Comparison of ENCODE assay signal across 15 cellular contexts in genomic region chr4:7652451-7652871, GRCh38.
DNase-seq lines count a peak whose midpoint lies in the region; ATAC-seq, FAIRE-seq and TF ChIP-seq lines count a peak whose summit lies in the region.
"Had no signal": no experiment of that assay in that cellular context is flagged by ENCODE, and none has a peak within 500 bp of the region (broad histone marks: within the 10 kb centered on the region; RNA-seq: fewer than 3 reads in every experiment).

No MANE protein-coding gene starts in this region.

- no peak for TF ChIP-seq POLR2A in heart left ventricle (IDR thresholded peaks at IDR 0.05)
- TF ChIP-seq POLR2A in HepG2 (IDR thresholded peaks at IDR 0.05; ENCODE audit: insufficient read depth in 1 of 2, low read depth in 2 of 2, low read length in 2 of 2): no peak
- no peak for TF ChIP-seq POLR2A in vagina (IDR thresholded peaks at IDR 0.05)

- peaks cover 0 to 59% (median 0%) of the 10 kb centered on the region in 12 donors for H3K4me1 ChIP-seq in heart left ventricle
- peaks cover 34% of the 10 kb centered on the region for H3K4me1 ChIP-seq in HepG2 (ENCODE audit: insufficient read depth, low read length)
- peaks cover 3 to 13% of the 10 kb centered on the region in 2 donors for H3K4me1 ChIP-seq in thoracic aorta (ENCODE audit: control insufficient read depth in 1 of 2, low read depth in 2 of 2)
- peaks cover 35% of the 10 kb centered on the region for H3K4me1 ChIP-seq in vagina
- H3K4me1 ChIP-seq: body of pancreas had no signal

- no peak overlapping the region for H3K9ac ChIP-seq in HepG2 (ENCODE audit: insufficient read depth, low read depth, low read length)

- no peaks in the 10 kb centered on the region for H4K20me1 ChIP-seq in HepG2 (ENCODE audit: insufficient read depth, low read length)

- intact Hi-C loops in Right ventricle myocardium superior (cut with DNase I) (no loop called here), heart left ventricle (cut with DNase I) (no loop called here), HepG2 (cut with micrococcal nuclease; ENCODE audit: unreplicated experiment) (no loop called here), vagina (cut with DNase I) (no loop called here)

- no peak for FAIRE-seq in HepG2 (lab: Jason Lieb, UNC)

- 73 to 86% (median 84%) methylated on average over 8 of the region's 8 CpGs for WGBS in heart left ventricle, 4 donors
- 88% methylated on average over 4 of the region's 8 CpGs for WGBS in HepG2 (ENCODE audit: low lambda C conversion rate)

- H3K4me3 ChIP-seq in heart left ventricle: peak overlapping the region in 1 of 12 donors; percentile 41
- H3K4me3 ChIP-seq in astrocyte of the spinal cord (ENCODE audit: low read depth, low read length): no peak overlapping the region
- no peak overlapping the region for H3K4me3 ChIP-seq in HepG2 (replicated peaks in 1 of 3; ENCODE audit: insufficient read depth in 1 of 3, low read depth in 2 of 3, low read length in 3 of 3)
- peak overlapping the region; percentile 5 for H3K4me3 ChIP-seq in thoracic aorta
- no peak overlapping the region for H3K4me3 ChIP-seq in vagina
- H3K4me3 ChIP-seq: body of pancreas had no signal

- peak overlapping the region in 1 of 12 donors; percentile 20 for H3K27ac ChIP-seq in heart left ventricle
- no peak overlapping the region for H3K27ac ChIP-seq in HepG2 (ENCODE audit: extremely low read length, insufficient read depth, low read length)
- no peak overlapping the region for H3K27ac ChIP-seq in thoracic aorta
- no peak overlapping the region for H3K27ac ChIP-seq in vagina
- H3K27ac ChIP-seq: body of pancreas had no signal

- no peak overlapping the region for H3K4me2 ChIP-seq in HepG2 (ENCODE audit: low read depth, low read length)

- in situ Hi-C loops in astrocyte of the spinal cord (cut with HindIII; ENCODE audit: low sequenced_read_pairs): no loop called here
- in situ Hi-C loops in HepG2 (cut with HindIII; ENCODE audit: extremely low pct_ligation_motif_present, low pct_unique_long_range_greater_than_20kb): no loop called here

- TF ChIP-seq EP300 in HepG2 (IDR thresholded peaks at IDR 0.05; ENCODE audit: low read depth in 2 of 2, low read length in 2 of 2): no peak
- no peak for TF ChIP-seq EP300 in HepG2 (CRISPR knock-in tag; IDR thresholded peaks at IDR 0.05; ENCODE audit: borderline replicate concordance)

- TF ChIP-seq CTCF in heart left ventricle (IDR thresholded peaks at IDR 0.05): no peak
- TF ChIP-seq CTCF in astrocyte of the spinal cord (IDR thresholded peaks at IDR 0.05; ENCODE audit: low read depth, low read length): no peak
- TF ChIP-seq CTCF in HepG2 (CRISPR knock-in tag; IDR thresholded peaks at IDR 0.05): no peak
- no peak for TF ChIP-seq CTCF in thoracic aorta (IDR thresholded peaks at IDR 0.05)
- TF ChIP-seq CTCF in vagina (IDR thresholded peaks at IDR 0.05): no peak

- no peak for TF ChIP-seq RAD21 in HepG2 (CRISPR knock-in tag; IDR thresholded peaks at IDR 0.05)

- H3K9me3 ChIP-seq in heart left ventricle (no peaks in the 10 kb centered on the region), HepG2 (ENCODE audit: low read length) (no peaks in the 10 kb centered on the region), thoracic aorta (no peaks in the 10 kb centered on the region), vagina (no peaks in the 10 kb centered on the region)
- H3K9me3 ChIP-seq: body of pancreas had no signal

- no peak for ATAC-seq in Right ventricle myocardium superior (ENCODE audit: poor library complexity)
- no peak for ATAC-seq in heart left ventricle
- no peak for ATAC-seq in HepG2
- ATAC-seq in thoracic aorta (ENCODE audit: insufficient number of reproducible peaks, low FRiP score, low read depth): no peak
- no peak for ATAC-seq in GM19035 (IDR thresholded peaks at IDR 0.05; ENCODE audit: unreplicated experiment)
- ATAC-seq: body of pancreas, esophagus mucosa, HCT116 had no signal

- H2AFZ ChIP-seq in HepG2 (ENCODE audit: low read length): no peak overlapping the region

- H3K36me3 ChIP-seq in heart left ventricle: no peaks in the 10 kb centered on the region
- no peaks in the 10 kb centered on the region for H3K36me3 ChIP-seq in HepG2 (replicated peaks in 1 of 2; ENCODE audit: control insufficient read depth in 1 of 2, insufficient read depth in 2 of 2, low read length in 2 of 2)
- H3K36me3 ChIP-seq in thoracic aorta: no peaks in the 10 kb centered on the region
- no peaks in the 10 kb centered on the region for H3K36me3 ChIP-seq in vagina

- H3K27me3 ChIP-seq in heart left ventricle (peaks cover 0 to 39% (median 3%) of the 10 kb centered on the region in 9 donors), HepG2 (ENCODE audit: control insufficient read depth in 1 of 2, insufficient read depth in 2 of 2, low read length in 2 of 2) (no peaks in the 10 kb centered on the region), thoracic aorta (replicated peaks; ENCODE audit: insufficient read depth) (no peaks in the 10 kb centered on the region), vagina (no peaks in the 10 kb centered on the region)
- H3K27me3 ChIP-seq: body of pancreas had no signal

- CTCF ChIA-PET in HepG2 (lab: Yijun Ruan, JAX; ENCODE audit: low intra/inter-chr PET ratio, low total read pairs): no interaction called here

- BruUV-seq in HepG2 (replicated peaks; lab: Mats Ljungman, UMichigan): no TSS peak

- POLR2A ChIA-PET in HepG2 (lab: Yijun Ruan, JAX): no interaction called here

- DNase-seq in Right ventricle myocardium superior: peak; percentile 43
- DNase-seq in heart left ventricle: no peak
- peak; percentile 54 for DNase-seq in astrocyte of the spinal cord (ENCODE audit: low read depth, low spot score)
- no peak for DNase-seq in HepG2 (ENCODE audit: low spot score)
- no peak for DNase-seq in thoracic aorta (ENCODE audit: low spot score)
- no peak for DNase-seq in vagina (ENCODE audit: extremely low spot score in 2 of 2)
- no peak for DNase-seq in islet precursor cell
- DNase-seq: activated B cell treated with CpG ODN at 0.5 μM for 24 hours; activated CD8-positive, alpha-beta memory T cell treated with anti-CD3 and anti-CD28 coated beads, Interleukin-2, amount 50 U/mL, for 48 hours; body of pancreas; glutamatergic neuron; mesendoderm had no signal

- H3K79me2 ChIP-seq in HepG2 (ENCODE audit: insufficient read depth, low read length): no peaks in the 10 kb centered on the region

TF ChIP-seq in HepG2, 621 proteins besides CTCF, POLR2A, EP300 and RAD21:
- TF ChIP-seq ZNF775 (CRISPR knock-in tag; IDR thresholded peaks at IDR 0.05; ENCODE audit: borderline replicate concordance): no peak
- TF ChIP-seq ZNF770 (CRISPR knock-in tag; IDR thresholded peaks at IDR 0.05): peak; percentile 44; the same call in 1 of the 2 replicates

Comparison
In these comparisons a context has a peak if more than half of its experiments do, and no peak if none do; other contexts are left out.
1. DNase-seq: peak in Right ventricle myocardium superior (single experiment) and astrocyte of the spinal cord (single experiment); none in heart left ventricle (0 of 5), HepG2 (single experiment), thoracic aorta (single experiment), vagina (0 of 2) and islet precursor cell (single experiment).